In genomic region chrX:69501433-69501832, GRCh38 we compare ENCODE assay signal across 1 cellular context.
A peak's percentile ranks its signal among the peaks of the same experiment; 100 is the strongest.
TF ChIP-seq lines count a peak whose summit lies in the region.

No MANE protein-coding gene starts in this region.

TF ChIP-seq in HepG2, 621 proteins besides CTCF, POLR2A, EP300 and RAD21 (continued from another document):
- TF ChIP-seq NFYB (CRISPR knock-in tag; IDR thresholded peaks at IDR 0.05), result peak; percentile 86
